Comparison of ENCODE assay signal across 4 cellular contexts in genomic region chr3:155275159-155275754, GRCh38. TPM values are rescaled to one million over a fixed set of nuclear protein-coding genes. Genes with fewer than 3 reads are reported as not detected.
"Had no signal": no experiment of that assay in that cellular context is flagged by ENCODE, and none has a peak within 500 bp of the region (broad histone marks: within the 10 kb centered on the region; RNA-seq: fewer than 3 reads in every experiment).

No MANE protein-coding gene starts in this region.

RNA-seq across cellular contexts. Expression of gene STRIT1, which starts 18.2 kb away (rescaled TPM):
- total RNA-seq: GM23248, HepG2, HT-29 had no signal
- polyA plus RNA-seq: GM23248, HepG2, IgD-negative memory B cell had no signal
